ENCODE assay signal across 9 cellular contexts in the genomic region with DNA sequence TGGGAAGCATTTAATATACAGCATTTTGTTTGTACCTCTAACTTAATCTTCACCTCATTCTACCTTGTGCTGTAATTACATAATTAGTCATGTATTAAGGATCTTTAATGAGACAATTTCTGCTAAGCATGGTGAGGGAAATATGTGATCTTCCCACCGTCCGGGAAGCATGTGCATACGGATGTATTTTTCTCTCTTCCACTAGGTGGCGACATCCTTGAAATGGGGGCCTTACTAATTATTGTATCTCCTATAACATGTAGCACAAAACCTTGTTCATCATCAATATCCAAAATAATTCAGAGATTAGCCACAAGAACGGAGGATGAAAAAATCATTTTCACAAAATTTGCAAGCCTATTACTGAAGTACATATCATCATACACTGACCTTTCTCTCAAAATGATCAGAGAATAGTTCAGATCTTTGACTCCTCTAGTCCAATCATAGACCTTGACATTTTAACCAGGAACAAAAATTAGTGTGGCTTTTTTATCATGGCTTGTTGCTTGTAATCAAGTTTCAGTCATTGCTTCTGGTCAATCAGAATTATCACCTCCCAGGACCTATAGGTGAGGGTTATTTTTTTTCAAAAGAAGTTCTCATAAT.
A peak's percentile ranks its signal among the peaks of the same experiment; 100 is the strongest.
DNase-seq lines count a peak whose midpoint lies in the region; ATAC-seq and TF ChIP-seq lines count a peak whose summit lies in the region.
"Had no signal": no experiment of that assay in that cellular context is flagged by ENCODE, and none has a peak within 500 bp of the region (broad histone marks: within the 10 kb centered on the region; RNA-seq: fewer than 3 reads in every experiment).

No MANE protein-coding gene starts in this region.

- no peaks in the 10 kb centered on the region for H3K9me3 ChIP-seq in endodermal cell (ENCODE audit: control insufficient read depth, low read length)

- ATAC-seq in GM18498 (IDR thresholded peaks at IDR 0.05; ENCODE audit: unreplicated experiment): peak; percentile 78
- peak; percentile 70 for ATAC-seq in HG03097 (IDR thresholded peaks at IDR 0.05; ENCODE audit: low FRiP score, unreplicated experiment)
- ATAC-seq: naive thymus-derived CD8-positive, alpha-beta T cell had no signal

- intact Hi-C loops in CD14-positive monocyte (cut with micrococcal nuclease): no loop called here
- intact Hi-C loops in posterior vena cava (cut with DNase I): no loop called here

- TF ChIP-seq CTCF in CD14-positive monocyte (IDR thresholded peaks at IDR 0.05): peak; percentile 96
- peak; percentile 88 for TF ChIP-seq CTCF in endodermal cell (conservative IDR thresholded peaks at IDR 0.05)
- peak; percentile 76 for TF ChIP-seq CTCF in nephron progenitor cell (IDR thresholded peaks at IDR 0.05)

- no peaks in the 10 kb centered on the region for H3K4me1 ChIP-seq in endodermal cell (ENCODE audit: control insufficient read depth, insufficient read depth, low read length)

- H3K4me3 Mint-ChIP-seq in CD14-positive monocyte: no peak overlapping the region
- no peak overlapping the region for H3K4me3 Mint-ChIP-seq in endodermal cell
- no peak overlapping the region for H3K4me3 Mint-ChIP-seq in nephron progenitor cell
- H3K4me3 Mint-ChIP-seq: naive thymus-derived CD8-positive, alpha-beta T cell had no signal

- no peak overlapping the region for H3K9ac ChIP-seq in endodermal cell (ENCODE audit: extremely low read depth, low read length, poor library complexity, severe bottlenecking)

- H3K27ac ChIP-seq in endodermal cell (ENCODE audit: low read depth, low read length): no peak overlapping the region

- 5 to 17% methylated on average over 4 to 5 of the region's 5 CpGs for WGBS in endodermal cell (ENCODE audit: insufficient coverage in 1 of 2, insufficient read length in 1 of 2), 2 experiments

- H3K27me3 ChIP-seq in endodermal cell (ENCODE audit: control insufficient read depth, insufficient read depth, low read length, poor library complexity, severe bottlenecking): no peaks in the 10 kb centered on the region

- no peaks in the 10 kb centered on the region for H3K36me3 Mint-ChIP-seq in CD14-positive monocyte
- H3K36me3 Mint-ChIP-seq in endodermal cell (ENCODE audit: low read depth): no peaks in the 10 kb centered on the region
- no peaks in the 10 kb centered on the region for H3K36me3 Mint-ChIP-seq in nephron progenitor cell (ENCODE audit: low read depth)
- H3K36me3 Mint-ChIP-seq: naive thymus-derived CD8-positive, alpha-beta T cell had no signal

- no peak overlapping the region for H3K4me3 ChIP-seq in endodermal cell (ENCODE audit: low read length)

- DNase-seq in CD14-positive monocyte (ENCODE audit: low spot score) (no peak), OCI-M1 (lab: John Stamatoyannopoulos, UW) (peak; percentile 69), endodermal cell (no peak), nephron progenitor cell (peak; percentile 30), mesenteric fat pad (ENCODE audit: low spot score) (no peak), posterior vena cava (ENCODE audit: low spot score) (no peak)

- H3K4me1 Mint-ChIP-seq in CD14-positive monocyte (peaks cover 16% of the 10 kb centered on the region), endodermal cell (no peaks in the 10 kb centered on the region), nephron progenitor cell (peaks cover 4% of the 10 kb centered on the region)
- H3K4me1 Mint-ChIP-seq: naive thymus-derived CD8-positive, alpha-beta T cell had no signal

- H3K9me3 Mint-ChIP-seq in CD14-positive monocyte (peaks cover 0 to 4% (median 2%) of the 10 kb centered on the region in 7 donors), endodermal cell (peaks cover 5% of the 10 kb centered on the region), nephron progenitor cell (peaks cover 3% of the 10 kb centered on the region)
- H3K9me3 Mint-ChIP-seq: naive thymus-derived CD8-positive, alpha-beta T cell had no signal

- H3K36me3 ChIP-seq in endodermal cell (ENCODE audit: control insufficient read depth, insufficient read depth, low read length): no peaks in the 10 kb centered on the region

- H3K27ac Mint-ChIP-seq in CD14-positive monocyte: peak overlapping the region in 2 of 7 donors; percentile 8 to 46
- no peak overlapping the region for H3K27ac Mint-ChIP-seq in endodermal cell
- no peak overlapping the region for H3K27ac Mint-ChIP-seq in nephron progenitor cell
- H3K27ac Mint-ChIP-seq: naive thymus-derived CD8-positive, alpha-beta T cell had no signal

- H3K27me3 Mint-ChIP-seq in CD14-positive monocyte (ENCODE audit: low read depth in 3 of 3) (no peaks in the 10 kb centered on the region), endodermal cell (ENCODE audit: insufficient read depth) (no peaks in the 10 kb centered on the region), nephron progenitor cell (ENCODE audit: low read depth, poor library complexity) (no peaks in the 10 kb centered on the region)

Comparison
In these comparisons a context has a peak if more than half of its experiments do, and no peak if none do; other contexts are left out.
1. DNase-seq: peak in OCI-M1 (single experiment) and nephron progenitor cell (single experiment); none in CD14-positive monocyte (single experiment), endodermal cell (single experiment), mesenteric fat pad (single experiment) and posterior vena cava (single experiment).
2. Peak in every context shown above with its lines, with median percentiles within 50 percentile points of each other: CTCF ChIP-seq.